1 cellular context compared by ENCODE assay signal in genomic region chr4:16727218-16727617, GRCh38.
TF ChIP-seq lines count a peak whose summit lies in the region.

No MANE protein-coding gene starts in this region.

TF ChIP-seq in GM23338, 12 proteins besides CTCF, POLR2A, EP300 and RAD21 (continued from another document):
- TF ChIP-seq, protein P1, sequence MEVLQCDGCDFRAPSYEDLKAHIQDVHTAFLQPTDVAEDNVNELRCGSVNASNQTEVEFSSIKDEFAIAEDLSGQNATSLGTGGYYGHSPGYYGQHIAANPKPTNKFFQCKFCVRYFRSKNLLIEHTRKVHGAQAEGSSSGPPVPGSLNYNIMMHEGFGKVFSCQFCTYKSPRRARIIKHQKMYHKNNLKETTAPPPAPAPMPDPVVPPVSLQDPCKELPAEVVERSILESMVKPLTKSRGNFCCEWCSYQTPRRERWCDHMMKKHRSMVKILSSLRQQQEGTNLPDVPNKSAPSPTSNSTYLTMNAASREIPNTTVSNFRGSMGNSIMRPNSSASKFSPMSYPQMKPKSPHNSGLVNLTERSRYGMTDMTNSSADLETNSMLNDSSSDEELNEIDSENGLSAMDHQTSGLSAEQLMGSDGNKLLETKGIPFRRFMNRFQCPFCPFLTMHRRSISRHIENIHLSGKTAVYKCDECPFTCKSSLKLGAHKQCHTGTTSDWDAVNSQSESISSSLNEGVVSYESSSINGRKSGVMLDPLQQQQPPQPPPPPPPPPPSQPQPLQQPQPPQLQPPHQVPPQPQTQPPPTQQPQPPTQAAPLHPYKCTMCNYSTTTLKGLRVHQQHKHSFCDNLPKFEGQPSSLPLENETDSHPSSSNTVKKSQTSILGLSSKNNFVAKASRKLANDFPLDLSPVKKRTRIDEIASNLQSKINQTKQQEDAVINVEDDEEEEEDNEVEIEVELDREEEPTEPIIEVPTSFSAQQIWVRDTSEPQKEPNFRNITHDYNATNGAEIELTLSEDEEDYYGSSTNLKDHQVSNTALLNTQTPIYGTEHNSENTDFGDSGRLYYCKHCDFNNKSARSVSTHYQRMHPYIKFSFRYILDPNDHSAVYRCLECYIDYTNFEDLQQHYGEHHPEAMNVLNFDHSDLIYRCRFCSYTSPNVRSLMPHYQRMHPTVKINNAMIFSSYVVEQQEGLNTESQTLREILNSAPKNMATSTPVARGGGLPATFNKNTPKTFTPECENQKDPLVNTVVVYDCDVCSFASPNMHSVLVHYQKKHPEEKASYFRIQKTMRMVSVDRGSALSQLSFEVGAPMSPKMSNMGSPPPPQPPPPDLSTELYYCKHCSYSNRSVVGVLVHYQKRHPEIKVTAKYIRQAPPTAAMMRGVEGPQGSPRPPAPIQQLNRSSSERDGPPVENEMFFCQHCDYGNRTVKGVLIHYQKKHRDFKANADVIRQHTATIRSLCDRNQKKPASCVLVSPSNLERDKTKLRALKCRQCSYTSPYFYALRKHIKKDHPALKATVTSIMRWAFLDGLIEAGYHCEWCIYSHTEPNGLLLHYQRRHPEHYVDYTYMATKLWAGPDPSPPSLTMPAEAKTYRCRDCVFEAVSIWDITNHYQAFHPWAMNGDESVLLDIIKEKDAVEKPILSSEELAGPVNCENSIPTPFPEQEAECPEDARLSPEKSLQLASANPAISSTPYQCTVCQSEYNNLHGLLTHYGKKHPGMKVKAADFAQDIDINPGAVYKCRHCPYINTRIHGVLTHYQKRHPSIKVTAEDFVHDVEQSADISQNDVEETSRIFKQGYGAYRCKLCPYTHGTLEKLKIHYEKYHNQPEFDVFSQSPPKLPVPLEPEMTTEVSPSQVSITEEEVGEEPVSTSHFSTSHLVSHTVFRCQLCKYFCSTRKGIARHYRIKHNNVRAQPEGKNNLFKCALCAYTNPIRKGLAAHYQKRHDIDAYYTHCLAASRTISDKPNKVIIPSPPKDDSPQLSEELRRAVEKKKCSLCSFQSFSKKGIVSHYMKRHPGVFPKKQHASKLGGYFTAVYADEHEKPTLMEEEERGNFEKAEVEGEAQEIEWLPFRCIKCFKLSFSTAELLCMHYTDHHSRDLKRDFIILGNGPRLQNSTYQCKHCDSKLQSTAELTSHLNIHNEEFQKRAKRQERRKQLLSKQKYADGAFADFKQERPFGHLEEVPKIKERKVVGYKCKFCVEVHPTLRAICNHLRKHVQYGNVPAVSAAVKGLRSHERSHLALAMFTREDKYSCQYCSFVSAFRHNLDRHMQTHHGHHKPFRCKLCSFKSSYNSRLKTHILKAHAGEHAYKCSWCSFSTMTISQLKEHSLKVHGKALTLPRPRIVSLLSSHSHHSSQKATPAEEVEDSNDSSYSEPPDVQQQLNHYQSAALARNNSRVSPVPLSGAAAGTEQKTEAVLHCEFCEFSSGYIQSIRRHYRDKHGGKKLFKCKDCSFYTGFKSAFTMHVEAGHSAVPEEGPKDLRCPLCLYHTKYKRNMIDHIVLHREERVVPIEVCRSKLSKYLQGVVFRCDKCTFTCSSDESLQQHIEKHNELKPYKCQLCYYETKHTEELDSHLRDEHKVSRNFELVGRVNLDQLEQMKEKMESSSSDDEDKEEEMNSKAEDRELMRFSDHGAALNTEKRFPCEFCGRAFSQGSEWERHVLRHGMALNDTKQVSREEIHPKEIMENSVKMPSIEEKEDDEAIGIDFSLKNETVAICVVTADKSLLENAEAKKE (CRISPR knock-in tag; IDR thresholded peaks at IDR 0.05), result no peak
- TF ChIP-seq NANOG (IDR thresholded peaks at IDR 0.05; ENCODE audit: borderline replicate concordance), result no peak
- no peak for TF ChIP-seq JUNB (IDR thresholded peaks at IDR 0.05; ENCODE audit: unreplicated experiment)
- TF ChIP-seq ZNF331 (CRISPR knock-in tag; IDR thresholded peaks at IDR 0.05; ENCODE audit: low read depth), result no peak
